ENCODE assay signal across 20 cellular contexts in genomic region chr4:152309418-152309817, GRCh38.
A peak's percentile ranks its signal among the peaks of the same experiment; 100 is the strongest.
DNase-seq lines count a peak whose midpoint lies in the region; ATAC-seq and TF ChIP-seq lines count a peak whose summit lies in the region.
"Had no signal": no experiment of that assay in that cellular context is flagged by ENCODE, and none has a peak within 500 bp of the region (broad histone marks: within the 10 kb centered on the region; RNA-seq: fewer than 3 reads in every experiment).

No MANE protein-coding gene starts in this region.

- no peak overlapping the region for H3K4me3 ChIP-seq in BLaER1 treated with 17β-estradiol and CSF1 and Interleukin-3, amounts not matched to agents 10 nM and 100 nM
- H3K4me3 ChIP-seq in SK-N-MC = peak overlapping the region; percentile 59
- H3K4me3 ChIP-seq: dorsolateral prefrontal cortex, SJCRH30, skin epidermis, uterus had no signal

- H3K36me3 Mint-ChIP-seq in activated CD8-positive, alpha-beta memory T cell treated with anti-CD3 and anti-CD28 coated beads, Interleukin-2, amount 10 ng/mL, durations not matched to agents 7 days and 5 days = no peaks in the 10 kb centered on the region
- H3K36me3 Mint-ChIP-seq: stimulated activated effector memory CD8-positive, alpha-beta T cell treated with anti-CD3 and anti-CD28 coated beads, Interleukin-12 subunit alpha, Interleukin-12 subunit beta, amount 100 ng/mL, for 72 hours had no signal

- H3K9ac ChIP-seq in BLaER1 treated with 17β-estradiol and CSF1 and Interleukin-3, amounts not matched to agents 10 nM and 100 nM = no peak overlapping the region
- H3K9ac ChIP-seq in SK-N-MC (ENCODE audit: insufficient read length) = no peak overlapping the region

- no peaks in the 10 kb centered on the region for H3K36me3 ChIP-seq in BLaER1 treated with 17β-estradiol and CSF1 and Interleukin-3, amounts not matched to agents 10 nM and 100 nM
- H3K36me3 ChIP-seq in SK-N-MC (ENCODE audit: insufficient read depth, low read length) = no peaks in the 10 kb centered on the region
- H3K36me3 ChIP-seq: SJCRH30, uterus had no signal

- peaks cover 3% of the 10 kb centered on the region for H3K27me3 Mint-ChIP-seq in activated CD8-positive, alpha-beta memory T cell treated with anti-CD3 and anti-CD28 coated beads, Interleukin-2, amount 10 ng/mL, durations not matched to agents 7 days and 5 days
- H3K27me3 Mint-ChIP-seq: activated naive CD8-positive, alpha-beta T cell treated with anti-CD3 and anti-CD28 coated beads for 36 hours had no signal

- ATAC-seq in activated CD8-positive, alpha-beta memory T cell treated with anti-CD3 and anti-CD28 coated beads, Interleukin-2, amount 10 ng/mL, durations not matched to agents 7 days and 5 days = no peak
- ATAC-seq in GM21381 (IDR thresholded peaks at IDR 0.05; ENCODE audit: unreplicated experiment) = no peak
- ATAC-seq: stimulated activated effector memory CD8-positive, alpha-beta T cell treated with anti-CD3 and anti-CD28 coated beads, Interleukin-12 subunit alpha, Interleukin-12 subunit beta, amount 100 ng/mL, for 72 hours had no signal

- H3K27ac Mint-ChIP-seq in activated CD8-positive, alpha-beta memory T cell treated with anti-CD3 and anti-CD28 coated beads, Interleukin-2, amount 10 ng/mL, durations not matched to agents 7 days and 5 days = no peak overlapping the region
- H3K27ac Mint-ChIP-seq: activated CD4-positive, alpha-beta T cell treated with anti-CD3 and anti-CD28 coated beads, Interleukin-2, amount 10 ng/mL, durations not matched to agents 24 days and 14 days; activated naive CD8-positive, alpha-beta T cell treated with anti-CD3 and anti-CD28 coated beads for 36 hours; activated T-helper 2 cell treated with anti-CD3 and anti-CD28 coated beads, Interferon-gamma antibody, Interleukin-2, Interleukin-4, amounts not matched to agents 10 μg/mL and 5 μg/mL and 100 μg/mL, durations not matched to agents 14 hours and 24 hours and 36 hours; stimulated activated effector memory CD8-positive, alpha-beta T cell treated with anti-CD3 and anti-CD28 coated beads, Interleukin-12 subunit alpha, Interleukin-12 subunit beta, amount 100 ng/mL, for 72 hours; T-helper 1 cell treated with Interleukin-12 subunit alpha and Interleukin-12 subunit beta and Interleukin-4 antibody, amounts not matched to agents 30 μg/mL and 1 μg/mL, for 36 hours had no signal

- H3K9me3 ChIP-seq in BLaER1 treated with 17β-estradiol and CSF1 and Interleukin-3, amounts not matched to agents 10 nM and 100 nM (replicated peaks in 1 of 11) = peaks cover 0 to 15% (median 5%) of the 10 kb centered on the region in 11 experiments; a peak in 9 of 22 replicates
- H3K9me3 ChIP-seq in SK-N-MC (ENCODE audit: low read depth, low read length) = no peaks in the 10 kb centered on the region
- H3K9me3 ChIP-seq: SJCRH30, uterus had no signal

- no peaks in the 10 kb centered on the region for H3K4me1 Mint-ChIP-seq in activated CD8-positive, alpha-beta memory T cell treated with anti-CD3 and anti-CD28 coated beads, Interleukin-2, amount 10 ng/mL, durations not matched to agents 7 days and 5 days
- H3K4me1 Mint-ChIP-seq: stimulated activated effector memory CD8-positive, alpha-beta T cell treated with anti-CD3 and anti-CD28 coated beads, Interleukin-12 subunit alpha, Interleukin-12 subunit beta, amount 100 ng/mL, for 72 hours had no signal

- H3K4me3 Mint-ChIP-seq in activated CD8-positive, alpha-beta memory T cell treated with anti-CD3 and anti-CD28 coated beads, Interleukin-2, amount 10 ng/mL, durations not matched to agents 7 days and 5 days = no peak overlapping the region
- H3K4me3 Mint-ChIP-seq: activated CD4-positive, alpha-beta T cell treated with anti-CD3 and anti-CD28 coated beads, Interleukin-2, amount 10 ng/mL, durations not matched to agents 24 days and 14 days; activated naive CD8-positive, alpha-beta T cell treated with anti-CD3 and anti-CD28 coated beads for 36 hours; stimulated activated effector memory CD8-positive, alpha-beta T cell treated with anti-CD3 and anti-CD28 coated beads, Interleukin-12 subunit alpha, Interleukin-12 subunit beta, amount 100 ng/mL, for 72 hours; T-helper 1 cell treated with Interleukin-12 subunit alpha and Interleukin-12 subunit beta and Interleukin-4 antibody, amounts not matched to agents 30 μg/mL and 1 μg/mL, for 36 hours had no signal

- TF ChIP-seq CTCF in GM10266 (IDR thresholded peaks at IDR 0.05; ENCODE audit: control insufficient read depth, insufficient read depth, low read depth, missing control alignments) = no peak

- CTCF ChIA-PET in activated CD8-positive, alpha-beta memory T cell treated with anti-CD3 and anti-CD28 coated beads, Interleukin-2, amount 10 ng/mL, durations not matched to agents 7 days and 5 days (lab: Charles Lee) = no interaction called here

- peak overlapping the region in 8 of 11 experiments; percentile 47 to 60 (median 56); a peak in 14 of 22 replicates for H3K4me2 ChIP-seq in BLaER1 treated with 17β-estradiol and CSF1 and Interleukin-3, amounts not matched to agents 10 nM and 100 nM

- DNase-seq in ELR (ENCODE audit: low read depth) = peak; percentile 27
- peak; percentile 44 for DNase-seq in NCI-H146 treated with DMSO at 0.1 percent for 48 hours (lab: John Stamatoyannopoulos, UW; ENCODE audit: unreplicated experiment)
- DNase-seq in SK-N-MC (ENCODE audit: low read depth, low spot score) = peak; percentile 72
- no peak for DNase-seq in GM10266 (ENCODE audit: extremely low spot score)
- no peak for DNase-seq in activated CD8-positive, alpha-beta memory T cell treated with anti-CD3 and anti-CD28 coated beads, Interleukin-2, amount 10 ng/mL, durations not matched to agents 7 days and 5 days
- no peak for DNase-seq in AML-193 (lab: John Stamatoyannopoulos, UW)
- DNase-seq: activated CD4-positive, alpha-beta T cell treated with anti-CD3 and anti-CD28 coated beads, Interleukin-2, amount 10 ng/mL, durations not matched to agents 24 days and 14 days; activated naive CD8-positive, alpha-beta T cell treated with anti-CD3 and anti-CD28 coated beads for 36 hours; dorsolateral prefrontal cortex; GOT3; nucleus accumbens; stimulated activated CD4-positive, alpha-beta T cell treated with anti-CD3 and anti-CD28 coated beads, Interleukin-2, amount 100 ng/mL, for 24 hours; uterus had no signal

- H3K4me1 ChIP-seq in BLaER1 treated with 17β-estradiol and CSF1 and Interleukin-3, amounts not matched to agents 10 nM and 100 nM = peaks cover 8 to 22% (median 16%) of the 10 kb centered on the region in 10 experiments
- H3K4me1 ChIP-seq: uterus had no signal

- no peaks in the 10 kb centered on the region for H4K20me1 ChIP-seq in BLaER1 treated with 17β-estradiol and CSF1 and Interleukin-3, amounts not matched to agents 10 nM and 100 nM

- H3K27ac ChIP-seq in BLaER1 treated with 17β-estradiol and CSF1 and Interleukin-3, amounts not matched to agents 10 nM and 100 nM = no peak overlapping the region
- H3K27ac ChIP-seq in SK-N-MC = peak overlapping the region; percentile 86
- H3K27ac ChIP-seq: dorsolateral prefrontal cortex, SJCRH30, uterus had no signal

- H3K9me3 Mint-ChIP-seq in activated CD8-positive, alpha-beta memory T cell treated with anti-CD3 and anti-CD28 coated beads, Interleukin-2, amount 10 ng/mL, durations not matched to agents 7 days and 5 days (ENCODE audit: low read depth) = no peaks in the 10 kb centered on the region
- H3K9me3 Mint-ChIP-seq: activated CD4-positive, alpha-beta T cell treated with anti-CD3 and anti-CD28 coated beads, Interleukin-2, amount 10 ng/mL, durations not matched to agents 24 days and 14 days; activated naive CD8-positive, alpha-beta T cell treated with anti-CD3 and anti-CD28 coated beads for 36 hours; activated T-helper 2 cell treated with anti-CD3 and anti-CD28 coated beads, Interferon-gamma antibody, Interleukin-2, Interleukin-4, amounts not matched to agents 10 μg/mL and 5 μg/mL and 100 μg/mL, durations not matched to agents 14 hours and 24 hours and 36 hours; stimulated activated effector memory CD8-positive, alpha-beta T cell treated with anti-CD3 and anti-CD28 coated beads, Interleukin-12 subunit alpha, Interleukin-12 subunit beta, amount 100 ng/mL, for 72 hours; T-helper 1 cell treated with Interleukin-12 subunit alpha and Interleukin-12 subunit beta and Interleukin-4 antibody, amounts not matched to agents 30 μg/mL and 1 μg/mL, for 36 hours had no signal

- peaks cover 0 to 11% (median 0%) of the 10 kb centered on the region in 11 experiments; a peak in 1 of 22 replicates for H3K27me3 ChIP-seq in BLaER1 treated with 17β-estradiol and CSF1 and Interleukin-3, amounts not matched to agents 10 nM and 100 nM
- H3K27me3 ChIP-seq: dorsolateral prefrontal cortex, SJCRH30, uterus had no signal

Comparison
In these comparisons a context has a peak if more than half of its experiments do, and no peak if none do; other contexts are left out.
1. DNase-seq: peak in ELR (single experiment), NCI-H146 treated with DMSO at 0.1 percent for 48 hours (single experiment) and SK-N-MC (single experiment); none in GM10266 (single experiment), activated CD8-positive, alpha-beta memory T cell treated with anti-CD3 and anti-CD28 coated beads, Interleukin-2, amount 10 ng/mL, durations not matched to agents 7 days and 5 days (single experiment) and AML-193 (0 of 2).